Comparison of ENCODE assay signal across 13 cellular contexts in the genomic region with DNA sequence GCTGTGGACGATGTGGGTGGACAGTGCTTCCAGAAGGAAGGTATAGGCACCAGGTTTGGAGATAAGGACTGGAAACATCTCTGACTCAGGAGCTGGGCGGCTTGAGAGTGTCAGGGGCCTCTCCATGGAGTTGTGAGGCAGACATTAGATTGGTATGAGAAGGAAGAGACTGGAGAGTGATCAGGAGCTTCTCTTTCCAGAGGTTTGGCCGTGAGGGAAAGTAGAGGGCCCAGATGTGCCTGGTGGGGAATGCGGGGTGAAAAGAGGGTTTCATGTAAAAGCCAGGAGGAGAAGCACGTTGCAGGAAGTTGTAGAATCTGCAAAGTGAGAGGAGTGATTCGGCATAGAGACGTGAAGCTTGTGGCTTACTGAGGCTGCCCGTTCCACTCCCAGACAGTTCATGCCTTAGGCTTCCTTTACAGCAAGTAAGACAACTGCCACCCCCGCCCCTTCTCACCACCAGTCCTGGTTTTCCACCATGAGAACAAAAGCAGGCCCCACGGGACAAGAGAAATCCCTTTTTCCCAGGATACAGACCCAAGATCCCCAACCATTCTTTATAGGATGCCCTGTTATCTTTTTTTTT.
"Had no signal": no experiment of that assay in that cellular context is flagged by ENCODE, and none has a peak within 500 bp of the region (broad histone marks: within the 10 kb centered on the region; RNA-seq: fewer than 3 reads in every experiment).

No MANE protein-coding gene starts in this region.

- DNase-seq: esophagus squamous epithelium; foreskin fibroblast; mammary epithelial cell; midbrain; naive B cell; nucleus accumbens; ovary; right cardiac atrium; stimulated activated CD4-positive, alpha-beta T cell treated with anti-CD3 and anti-CD28 coated beads, Interleukin-15, amount 100 ng/mL, for 24 hours; stimulated activated CD4-positive, alpha-beta T cell treated with anti-CD3 and anti-CD28 coated beads, Interleukin-1b, Interleukin-23, amount 100 ng/mL, for 48 hours; stimulated activated CD4-positive, alpha-beta T cell treated with anti-CD3 and anti-CD28 coated beads, Interleukin-4, amount 100 ng/mL, for 24 hours had no signal

- ATAC-seq: left lobe of liver; right cardiac atrium; stimulated activated memory B cell treated with anti-CD40 and anti-IgM and Interleukin-4, amounts not matched to agents 10 μg/mL and 1 μg/mL and 100 μg/mL, for 72 hours had no signal
